In the genomic region with DNA sequence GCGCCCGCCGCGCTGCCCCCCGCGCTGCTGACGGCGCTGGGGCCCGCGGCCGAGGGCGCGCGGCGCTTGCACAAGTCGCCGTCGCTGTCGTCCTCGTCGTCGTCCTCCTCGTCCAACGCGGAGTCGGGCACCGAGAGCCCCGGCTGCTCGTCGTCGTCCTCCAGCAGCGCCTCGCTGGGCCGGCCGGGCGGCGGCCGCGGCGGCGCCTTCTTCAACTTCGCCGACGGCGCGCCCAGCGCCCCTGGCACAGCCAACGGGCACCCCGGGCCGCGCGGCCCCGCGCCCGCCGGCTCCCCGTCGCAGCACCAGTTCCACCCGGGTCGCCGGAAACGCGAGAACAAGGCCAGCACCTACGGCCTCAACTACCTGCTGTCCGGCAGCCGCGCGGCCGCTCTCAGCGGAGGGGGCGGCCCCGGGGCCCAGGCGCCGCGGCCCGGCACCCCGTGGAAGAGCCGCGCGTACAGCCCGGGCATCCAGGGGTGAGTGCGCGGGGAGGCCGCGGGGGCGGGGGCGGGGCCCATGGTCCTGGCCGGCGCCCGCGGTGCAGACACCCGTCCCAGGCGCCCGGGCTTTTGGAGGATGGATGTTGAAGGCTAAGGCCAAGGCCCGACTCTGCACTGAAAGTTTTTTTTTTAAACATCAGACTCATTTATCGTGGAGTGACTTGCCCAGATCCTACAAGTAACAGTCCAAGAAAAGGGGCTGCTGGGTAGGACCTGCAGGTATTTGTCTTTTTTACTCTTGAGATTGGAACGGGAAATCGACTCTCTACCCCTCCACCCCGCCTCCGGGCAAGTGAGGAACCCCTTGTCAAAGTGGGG, we compare ENCODE assay signal across 8 cellular contexts. TPM values are rescaled to one million over a fixed set of nuclear protein-coding genes. Genes with fewer than 3 reads are reported as not detected.
A peak's percentile ranks its signal among the peaks of the same experiment; 100 is the strongest.
DNase-seq lines count a peak whose midpoint lies in the region; ATAC-seq and TF ChIP-seq lines count a peak whose summit lies in the region.

No MANE protein-coding gene starts in this region.

- no peaks in the 10 kb centered on the region for H3K27me3 ChIP-seq in HL-60 (ENCODE audit: insufficient read depth, poor library complexity, severe bottlenecking)
- no peaks in the 10 kb centered on the region for H3K27me3 ChIP-seq in parathyroid adenoma (ENCODE audit: control insufficient read depth, insufficient read depth, low read length)

- peaks cover 30% of the 10 kb centered on the region for H3K36me3 Mint-ChIP-seq in activated CD8-positive, alpha-beta memory T cell treated with anti-CD3 and anti-CD28 coated beads, Interleukin-2, amount 10 ng/mL, durations not matched to agents 7 days and 5 days

- H3K4me1 ChIP-seq in parathyroid adenoma: peaks cover 25% of the 10 kb centered on the region

- H3K27me3 Mint-ChIP-seq in activated CD8-positive, alpha-beta memory T cell treated with anti-CD3 and anti-CD28 coated beads, Interleukin-2, amount 10 ng/mL, durations not matched to agents 7 days and 5 days: peaks cover 2% of the 10 kb centered on the region

- no peak overlapping the region for H3K9ac ChIP-seq in parathyroid adenoma

- H3K4me1 Mint-ChIP-seq in activated CD8-positive, alpha-beta memory T cell treated with anti-CD3 and anti-CD28 coated beads, Interleukin-2, amount 10 ng/mL, durations not matched to agents 7 days and 5 days: peaks cover 49% of the 10 kb centered on the region

- H3K79me2 ChIP-seq in parathyroid adenoma: peaks cover 43% of the 10 kb centered on the region

- H2AFZ ChIP-seq in parathyroid adenoma: no peak overlapping the region

- H3K9me3 Mint-ChIP-seq in activated CD8-positive, alpha-beta memory T cell treated with anti-CD3 and anti-CD28 coated beads, Interleukin-2, amount 10 ng/mL, durations not matched to agents 7 days and 5 days (ENCODE audit: low read depth): no peaks in the 10 kb centered on the region

- H3K9me3 ChIP-seq in parathyroid adenoma (ENCODE audit: control insufficient read depth, low read length): no peaks in the 10 kb centered on the region

- peak overlapping the region; percentile 88 for H3K4me3 Mint-ChIP-seq in activated CD8-positive, alpha-beta memory T cell treated with anti-CD3 and anti-CD28 coated beads, Interleukin-2, amount 10 ng/mL, durations not matched to agents 7 days and 5 days

- H3K36me3 ChIP-seq in parathyroid adenoma (ENCODE audit: control insufficient read depth, insufficient read depth, low read length): no peaks in the 10 kb centered on the region

- H3K27ac ChIP-seq in C4-2B: peak overlapping the region; percentile 95
- H3K27ac ChIP-seq in HL-60 (replicated peaks): peak overlapping the region; percentile 19; the same call in 1 of the 2 replicates
- H3K27ac ChIP-seq in parathyroid adenoma: no peak overlapping the region

- H3K4me2 ChIP-seq in parathyroid adenoma (ENCODE audit: low read length): peak overlapping the region; percentile 61

- CTCF ChIA-PET in activated CD8-positive, alpha-beta memory T cell treated with anti-CD3 and anti-CD28 coated beads, Interleukin-2, amount 10 ng/mL, durations not matched to agents 7 days and 5 days (lab: Charles Lee): no interaction called here

- H3K4me3 ChIP-seq in HL-60 (replicated peaks; ENCODE audit: insufficient read depth, low read length) (peak overlapping the region; percentile 54), fibroblast of pulmonary artery (replicated peaks; ENCODE audit: low read depth, low read length) (peak overlapping the region; percentile 70), parathyroid adenoma (ENCODE audit: low read depth, low read length) (peak overlapping the region; percentile 60)

- H3K27ac Mint-ChIP-seq in activated CD8-positive, alpha-beta memory T cell treated with anti-CD3 and anti-CD28 coated beads, Interleukin-2, amount 10 ng/mL, durations not matched to agents 7 days and 5 days: peak overlapping the region; percentile 84

- no peak for TF ChIP-seq CTCF in C4-2B (conservative IDR thresholded peaks at IDR 0.05)
- no peak for TF ChIP-seq CTCF in HL-60 (IDR thresholded peaks at IDR 0.05; ENCODE audit: insufficient read depth, low read length)
- TF ChIP-seq CTCF in fibroblast of pulmonary artery (IDR thresholded peaks at IDR 0.05; ENCODE audit: low read length, missing control alignments): no peak
- TF ChIP-seq CTCF in parathyroid adenoma (IDR thresholded peaks at IDR 0.05): no peak

- DNase-seq in HL-60 (ENCODE audit: low read depth in 1 of 2, low spot score in 1 of 2): no peak
- DNase-seq in activated CD8-positive, alpha-beta memory T cell treated with anti-CD3 and anti-CD28 coated beads, Interleukin-2, amount 10 ng/mL, durations not matched to agents 7 days and 5 days: no peak
- no peak for DNase-seq in fibroblast of pulmonary artery (ENCODE audit: low read depth)
- no peak for DNase-seq in HCEC 1CT
- DNase-seq in medulla oblongata (ENCODE audit: extremely low spot score): no peak
- DNase-seq in NCI-H187 treated with DMSO at 0.1 percent for 48 hours (lab: John Stamatoyannopoulos, UW): no peak

- ATAC-seq in activated CD8-positive, alpha-beta memory T cell treated with anti-CD3 and anti-CD28 coated beads, Interleukin-2, amount 10 ng/mL, durations not matched to agents 7 days and 5 days: no peak

RNA-seq across cellular contexts. Expression of gene TENT4A, which starts 1.2 kb away (rescaled TPM):
- 10 to 100 TPM; 37.4 to 55.3 TPM for total RNA-seq in activated CD8-positive, alpha-beta memory T cell treated with anti-CD3 and anti-CD28 coated beads, Interleukin-2, amount 10 ng/mL, durations not matched to agents 7 days and 5 days
